22 cellular contexts compared by ENCODE assay signal in the genomic region with DNA sequence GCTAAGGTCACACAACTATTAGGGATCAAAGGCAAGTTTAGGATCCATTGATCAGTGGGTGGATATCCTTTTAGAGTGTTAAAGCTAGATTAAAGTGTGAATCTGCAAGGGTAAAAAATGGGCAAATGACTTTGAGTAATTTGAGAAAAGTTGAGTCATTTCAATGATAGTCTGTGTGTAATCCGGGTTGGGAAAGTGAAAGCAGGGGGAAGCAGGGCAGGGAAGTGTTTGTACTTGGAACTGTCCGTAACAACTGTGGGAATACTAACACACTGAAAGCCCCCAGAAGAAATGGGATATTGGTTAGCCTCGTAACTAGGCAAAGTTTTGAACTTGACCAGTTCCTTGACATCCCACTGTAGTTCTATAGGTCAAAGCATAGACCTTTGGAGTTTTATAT.
"Had no signal": no experiment of that assay in that cellular context is flagged by ENCODE, and none has a peak within 500 bp of the region (broad histone marks: within the 10 kb centered on the region; RNA-seq: fewer than 3 reads in every experiment).

No MANE protein-coding gene starts in this region.

- DNase-seq: activated CD4-positive, alpha-beta T cell treated with anti-CD3 and anti-CD28 coated beads for 4 hours; activated CD8-positive, alpha-beta memory T cell treated with anti-CD3 and anti-CD28 coated beads, Interleukin-2, amount 50 U/mL, for 4 hours; activated CD8-positive, alpha-beta T cell treated with anti-CD3 and anti-CD28 coated beads for 36 hours; activated naive CD4-positive, alpha-beta T cell treated with anti-CD3 and anti-CD28 coated beads, Interleukin-2, amount 50 U/mL, for 16 hours; activated T-cell treated with anti-CD3 and anti-CD28 coated beads, Interleukin-2, amount 50 U/mL, for 1 hour; amniotic stem cell; Karpas-422; NCI-H1105; NCI-H1436; NCI-H1694 treated with DMSO at 0.1 percent for 48 hours; NCI-H2029 treated with DMSO at 0.1 percent for 48 hours; NCI-H345; NCI-H510A; NCI-H526 treated with DMSO at 0.1 percent for 48 hours; NCI-H82; NK-92 treated with Interleukin-12 subunit alpha and Interleukin-12 subunit beta, amount 100 ng/mL, for 24 hours; OCI-M1; SHP77 treated with DMSO at 0.1 percent for 48 hours; T-helper 1 cell; WERI-Rb-1 had no signal

- H3K4me3 Mint-ChIP-seq: activated CD8-positive, alpha-beta T cell treated with anti-CD3 and anti-CD28 coated beads for 36 hours; brain; central memory CD8-positive, alpha-beta T cell had no signal

- ATAC-seq: activated CD8-positive, alpha-beta T cell treated with anti-CD3 and anti-CD28 coated beads for 36 hours had no signal

- H3K27ac ChIP-seq: WERI-Rb-1 had no signal

- H3K36me3 ChIP-seq: WERI-Rb-1 had no signal

- H3K36me3 Mint-ChIP-seq: brain had no signal

- H3K27ac Mint-ChIP-seq: activated CD8-positive, alpha-beta T cell treated with anti-CD3 and anti-CD28 coated beads for 36 hours; brain had no signal

- H3K4me1 Mint-ChIP-seq: brain; central memory CD8-positive, alpha-beta T cell had no signal

- H3K27me3 Mint-ChIP-seq: activated CD8-positive, alpha-beta T cell treated with anti-CD3 and anti-CD28 coated beads for 36 hours; brain; central memory CD8-positive, alpha-beta T cell had no signal
